In the genomic region with DNA sequence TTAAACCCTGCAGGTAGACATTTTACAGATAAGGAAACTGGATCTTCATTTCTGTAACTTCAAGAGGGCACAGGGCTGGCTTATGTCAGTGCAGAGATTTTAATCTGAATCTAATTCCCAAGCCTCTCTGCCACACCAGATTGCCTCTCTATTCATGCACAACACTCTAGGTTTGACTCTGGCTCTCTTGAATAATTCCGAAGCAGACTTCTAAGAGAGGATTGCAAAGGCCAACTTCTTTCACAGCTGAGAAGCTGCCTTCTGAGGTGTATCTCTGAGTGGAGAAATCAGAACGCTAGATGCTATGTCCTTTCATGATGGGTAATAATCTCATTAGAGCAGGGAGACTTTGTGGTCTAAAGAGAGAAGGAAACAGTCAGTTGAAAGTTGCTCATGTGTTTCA, we compare ENCODE assay signal across 9 cellular contexts. TPM values are rescaled to one million over a fixed set of nuclear protein-coding genes. Genes with fewer than 3 reads are reported as not detected.
DNase-seq lines count a peak whose midpoint lies in the region; ATAC-seq and TF ChIP-seq lines count a peak whose summit lies in the region.
"Had no signal": no experiment of that assay in that cellular context is flagged by ENCODE, and none has a peak within 500 bp of the region (broad histone marks: within the 10 kb centered on the region; RNA-seq: fewer than 3 reads in every experiment).

No MANE protein-coding gene starts in this region.

- peaks cover 12% of the 10 kb centered on the region for H3K36me3 Mint-ChIP-seq in T-helper 1 cell treated with Interleukin-12 subunit alpha and Interleukin-12 subunit beta and Interleukin-4 antibody, amounts not matched to agents 30 μg/mL and 1 μg/mL, for 36 hours (ENCODE audit: low read depth)

- H3K79me2 ChIP-seq in PC-3 (ENCODE audit: low read length) (peaks cover 30% of the 10 kb centered on the region; the same call in 1 of the 2 replicates), smooth muscle cell (ENCODE audit: low read depth) (peaks cover 11% of the 10 kb centered on the region)

- ATAC-seq in HG02798 (IDR thresholded peaks at IDR 0.05; ENCODE audit: poor library complexity, unreplicated experiment) = peak; percentile 45
- ATAC-seq in PC-3 = no peak
- no peak for ATAC-seq in foreskin keratinocyte

- H3K4me2 ChIP-seq in PC-3 (ENCODE audit: low read length) (peak overlapping the region; percentile 45; the same call in 1 of the 2 replicates), smooth muscle cell (peak overlapping the region; percentile 67)

- intact Hi-C loops in PC-3 (cut with micrococcal nuclease) = no loop called here

- H3F3A ChIP-seq in PC-3 (ENCODE audit: low read length, unreplicated experiment) (peaks cover 8% of the 10 kb centered on the region), smooth muscle cell (ENCODE audit: low read depth) (peaks cover 13% of the 10 kb centered on the region)

- no peaks in the 10 kb centered on the region for H3K27me3 Mint-ChIP-seq in T-helper 1 cell treated with Interleukin-12 subunit alpha and Interleukin-12 subunit beta and Interleukin-4 antibody, amounts not matched to agents 30 μg/mL and 1 μg/mL, for 36 hours (ENCODE audit: low read depth)

- H3K4me1 ChIP-seq in PC-3 (ENCODE audit: insufficient read depth, low read length) (peaks cover 34% of the 10 kb centered on the region), smooth muscle cell (ENCODE audit: low read depth) (peaks cover 8% of the 10 kb centered on the region), foreskin keratinocyte (peaks cover 23% of the 10 kb centered on the region)

- DNase-seq in T-helper 1 cell (no peak), PC-3 (no peak), smooth muscle cell (lab: John Stamatoyannopoulos, UW; ENCODE audit: unreplicated experiment) (no peak), foreskin keratinocyte (no peak), NCI-H226 (no peak), caudate nucleus (lab: John Stamatoyannopoulos, UW) (no peak)
- DNase-seq: T1000 had no signal

- no peak overlapping the region for H3K9ac ChIP-seq in PC-3 (ENCODE audit: low read length)
- no peak overlapping the region for H3K9ac ChIP-seq in smooth muscle cell (ENCODE audit: low read depth)

- TF ChIP-seq CTCF in PC-3 (conservative IDR thresholded peaks at IDR 0.05; ENCODE audit: low read depth, low read length) = no peak
- no peak for TF ChIP-seq CTCF in smooth muscle cell (IDR thresholded peaks at IDR 0.05; ENCODE audit: borderline replicate concordance, insufficient read depth, poor library complexity, severe bottlenecking)
- no peak for TF ChIP-seq CTCF in foreskin keratinocyte (conservative IDR thresholded peaks at IDR 0.05)

- peak overlapping the region; percentile 69 for H3K27ac Mint-ChIP-seq in T-helper 1 cell treated with Interleukin-12 subunit alpha and Interleukin-12 subunit beta and Interleukin-4 antibody, amounts not matched to agents 30 μg/mL and 1 μg/mL, for 36 hours

- H3K4me1 Mint-ChIP-seq in T-helper 1 cell treated with Interleukin-12 subunit alpha and Interleukin-12 subunit beta and Interleukin-4 antibody, amounts not matched to agents 30 μg/mL and 1 μg/mL, for 36 hours (ENCODE audit: low read depth) = peaks cover 61% of the 10 kb centered on the region

- H3K9me3 ChIP-seq in PC-3 (ENCODE audit: low read length) (no peaks in the 10 kb centered on the region), smooth muscle cell (replicated peaks; ENCODE audit: low read depth) (no peaks in the 10 kb centered on the region)

- H3K36me3 ChIP-seq in PC-3 (ENCODE audit: low read depth, low read length) = no peaks in the 10 kb centered on the region; the same call in 1 of the 2 replicates
- no peaks in the 10 kb centered on the region for H3K36me3 ChIP-seq in smooth muscle cell (ENCODE audit: low read depth)

- H4K20me1 ChIP-seq in PC-3 (ENCODE audit: low read length) = no peaks in the 10 kb centered on the region; the same call in 1 of the 2 replicates
- no peaks in the 10 kb centered on the region for H4K20me1 ChIP-seq in smooth muscle cell (ENCODE audit: low read depth)

- H3K27ac ChIP-seq in PC-3 (ENCODE audit: low read length) = peak overlapping the region; percentile 39
- peak overlapping the region; percentile 81 for H3K27ac ChIP-seq in smooth muscle cell (ENCODE audit: low read depth)
- no peak overlapping the region for H3K27ac ChIP-seq in foreskin keratinocyte
- H3K27ac ChIP-seq in caudate nucleus (ENCODE audit: low read depth, low read length) = no peak overlapping the region

- CTCF ChIA-PET in PC-3 (lab: Charles Lee) = no interaction called here

- no TSS peak for BruUV-seq in PC-3 (replicated peaks; lab: Mats Ljungman, UMichigan)

- H3K9me2 ChIP-seq in PC-3 (replicated peaks; ENCODE audit: low read length) = no peaks in the 10 kb centered on the region

- WGBS in smooth muscle cell (ENCODE audit: low lambda C conversion rate) = 86% methylated on average over 2 of the region's 2 CpGs

- H3K9me3 Mint-ChIP-seq in T-helper 1 cell treated with Interleukin-12 subunit alpha and Interleukin-12 subunit beta and Interleukin-4 antibody, amounts not matched to agents 30 μg/mL and 1 μg/mL, for 36 hours = peaks cover 8% of the 10 kb centered on the region

- H3K27me3 ChIP-seq in PC-3 (ENCODE audit: low read length) = no peaks in the 10 kb centered on the region
- no peaks in the 10 kb centered on the region for H3K27me3 ChIP-seq in smooth muscle cell (ENCODE audit: low read depth)
- no peaks in the 10 kb centered on the region for H3K27me3 ChIP-seq in foreskin keratinocyte

- H2AFZ ChIP-seq in PC-3 (ENCODE audit: low read length) (no peak overlapping the region), smooth muscle cell (ENCODE audit: low read depth) (no peak overlapping the region)

- H3K4me3 ChIP-seq in PC-3 (ENCODE audit: low read length) (no peak overlapping the region), smooth muscle cell (no peak overlapping the region)

- POLR2A ChIA-PET in PC-3 (lab: Charles Lee; ENCODE audit: unreplicated experiment) = no interaction called here

- peak overlapping the region; percentile 15 for H3K4me3 Mint-ChIP-seq in T-helper 1 cell treated with Interleukin-12 subunit alpha and Interleukin-12 subunit beta and Interleukin-4 antibody, amounts not matched to agents 30 μg/mL and 1 μg/mL, for 36 hours

RNA-seq across cellular contexts. Expression of a gene that starts 20.1 kb away (rescaled TPM):
- total RNA-seq in PC-3 (2014; rRNA removed) (32.7 and 33.8 TPM in 2 replicates), smooth muscle cell (33.8 and 49.1 TPM in 2 replicates), foreskin keratinocyte (60.2 and 83.1 TPM in 2 replicates)
- polyA plus RNA-seq in smooth muscle cell (4.5 and 5.0 TPM in 2 replicates), foreskin keratinocyte (11.9 and 14.6 TPM in 2 replicates)

Comparison
In these comparisons a context has a peak if more than half of its experiments do, and no peak if none do; other contexts are left out.
1. H3K27ac ChIP-seq: peak in PC-3 (single experiment) and smooth muscle cell (single experiment); none in foreskin keratinocyte (single experiment) and caudate nucleus (single experiment).